In genomic region chr11:133467686-133468085, GRCh38 we compare ENCODE assay signal across 25 cellular contexts.
"Had no signal": no experiment of that assay in that cellular context is flagged by ENCODE, and none has a peak within 500 bp of the region (broad histone marks: within the 10 kb centered on the region; RNA-seq: fewer than 3 reads in every experiment).

No MANE protein-coding gene starts in this region.

- DNase-seq: hypothalamus; immature natural killer cell; kidney; left colon; left lung; lower lobe of right lung; mammary epithelial cell; mesendoderm; mucosa of descending colon; naive thymus-derived CD4-positive, alpha-beta T cell; pancreas; psoas muscle; right lobe of liver; stimulated activated CD4-positive, alpha-beta T cell treated with anti-CD3 and anti-CD28 coated beads, Interleukin-1b, Interleukin-23, amount 100 ng/mL, for 48 hours; stimulated activated CD4-positive, alpha-beta T cell treated with anti-CD3 and anti-CD28 coated beads, Interleukin-2, amount 100 ng/mL, for 48 hours; stimulated activated CD4-positive, alpha-beta T cell treated with anti-CD3 and anti-CD28 coated beads, Interleukin-4, amount 100 ng/mL, for 4 hours; stimulated activated CD8-positive, alpha-beta memory T cell treated with anti-CD3 and anti-CD28 coated beads, Interleukin-4, amount 100 ng/mL, for 48 hours; stimulated activated naive CD4-positive, alpha-beta T cell treated with Interleukin-2 at 50 U/mL for 16 hours; stimulated activated naive CD8-positive, alpha-beta T cell treated with anti-CD3 and anti-CD28 coated beads, Interleukin-15, amount 100 ng/mL, for 72 hours; testis; thyroid gland; transverse colon; upper lobe of left lung had no signal

- ATAC-seq: left colon; left lung; lower lobe of right lung; mucosa of descending colon; naive thymus-derived CD4-positive, alpha-beta T cell; natural killer cell treated with Interleukin-12 subunit alpha and Interleukin-12 subunit beta and Interleukin-15 and Interleukin-18, amount 100 ng/mL, for 72 hours; pancreas; psoas muscle; right lobe of liver; stimulated activated memory B cell treated with anti-CD40 and anti-IgM and Interleukin-4, amounts not matched to agents 10 μg/mL and 1 μg/mL and 100 μg/mL, for 72 hours; stimulated activated naive CD8-positive, alpha-beta T cell treated with anti-CD3 and anti-CD28 coated beads, Interleukin-15, amount 100 ng/mL, for 72 hours had no signal
